In the genomic region with DNA sequence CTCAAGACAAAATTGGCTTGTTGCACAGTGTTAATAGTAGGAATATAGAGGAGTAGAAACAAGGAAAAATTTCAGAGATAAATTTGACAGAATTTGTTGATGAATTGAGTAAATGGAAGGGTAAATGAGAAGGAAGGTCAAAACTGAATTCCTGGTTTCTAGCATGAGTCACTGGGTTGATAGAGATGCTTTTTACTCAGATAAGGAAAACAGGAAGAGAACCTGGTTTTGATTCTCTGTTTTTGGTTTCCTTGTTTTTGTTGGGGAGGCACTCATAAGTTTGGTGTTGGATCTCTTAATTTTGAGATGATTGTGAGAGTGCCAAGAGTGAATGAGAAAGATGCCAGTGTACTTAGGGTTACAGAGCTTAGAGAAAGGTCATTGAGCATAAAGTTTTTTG, we compare ENCODE assay signal across 1 cellular context.
TF ChIP-seq lines count a peak whose summit lies in the region.

No MANE protein-coding gene starts in this region.

TF ChIP-seq in SK-N-SH, 30 proteins besides CTCF, POLR2A, EP300 and RAD21:
- TF ChIP-seq, protein P1, sequence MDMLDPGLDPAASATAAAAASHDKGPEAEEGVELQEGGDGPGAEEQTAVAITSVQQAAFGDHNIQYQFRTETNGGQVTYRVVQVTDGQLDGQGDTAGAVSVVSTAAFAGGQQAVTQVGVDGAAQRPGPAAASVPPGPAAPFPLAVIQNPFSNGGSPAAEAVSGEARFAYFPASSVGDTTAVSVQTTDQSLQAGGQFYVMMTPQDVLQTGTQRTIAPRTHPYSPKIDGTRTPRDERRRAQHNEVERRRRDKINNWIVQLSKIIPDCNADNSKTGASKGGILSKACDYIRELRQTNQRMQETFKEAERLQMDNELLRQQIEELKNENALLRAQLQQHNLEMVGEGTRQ (IDR thresholded peaks at IDR 0.05; ENCODE audit: borderline replicate concordance, low read depth, low read length) = no peak
- TF ChIP-seq MXI1 (IDR thresholded peaks at IDR 0.05; ENCODE audit: low read depth, low read length) (no peak), TCF12 (IDR thresholded peaks at IDR 0.05) (peak; percentile 11; the same call in 1 of the 2 replicates), JUND (IDR thresholded peaks at IDR 0.05) (peak; percentile 18; the same call in 1 of the 2 replicates), FOXM1 (IDR thresholded peaks at IDR 0.05; ENCODE audit: low read depth) (no peak), FOSL2 (IDR thresholded peaks at IDR 0.05; ENCODE audit: borderline replicate concordance, low read depth) (peak; percentile 42; the same call in 1 of the 2 replicates), GABPA (IDR thresholded peaks at IDR 0.05; ENCODE audit: low read depth) (no peak)
- TF ChIP-seq, protein P2, sequence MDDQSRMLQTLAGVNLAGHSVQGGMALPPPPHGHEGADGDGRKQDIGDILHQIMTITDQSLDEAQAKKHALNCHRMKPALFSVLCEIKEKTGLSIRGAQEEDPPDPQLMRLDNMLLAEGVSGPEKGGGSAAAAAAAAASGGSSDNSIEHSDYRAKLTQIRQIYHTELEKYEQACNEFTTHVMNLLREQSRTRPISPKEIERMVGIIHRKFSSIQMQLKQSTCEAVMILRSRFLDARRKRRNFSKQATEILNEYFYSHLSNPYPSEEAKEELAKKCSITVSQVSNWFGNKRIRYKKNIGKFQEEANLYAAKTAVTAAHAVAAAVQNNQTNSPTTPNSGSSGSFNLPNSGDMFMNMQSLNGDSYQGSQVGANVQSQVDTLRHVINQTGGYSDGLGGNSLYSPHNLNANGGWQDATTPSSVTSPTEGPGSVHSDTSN (IDR thresholded peaks at IDR 0.05) = 0 out of 2 replicates have a peak, but pooled peaks have one; percentile 15
- TF ChIP-seq, protein P3, sequence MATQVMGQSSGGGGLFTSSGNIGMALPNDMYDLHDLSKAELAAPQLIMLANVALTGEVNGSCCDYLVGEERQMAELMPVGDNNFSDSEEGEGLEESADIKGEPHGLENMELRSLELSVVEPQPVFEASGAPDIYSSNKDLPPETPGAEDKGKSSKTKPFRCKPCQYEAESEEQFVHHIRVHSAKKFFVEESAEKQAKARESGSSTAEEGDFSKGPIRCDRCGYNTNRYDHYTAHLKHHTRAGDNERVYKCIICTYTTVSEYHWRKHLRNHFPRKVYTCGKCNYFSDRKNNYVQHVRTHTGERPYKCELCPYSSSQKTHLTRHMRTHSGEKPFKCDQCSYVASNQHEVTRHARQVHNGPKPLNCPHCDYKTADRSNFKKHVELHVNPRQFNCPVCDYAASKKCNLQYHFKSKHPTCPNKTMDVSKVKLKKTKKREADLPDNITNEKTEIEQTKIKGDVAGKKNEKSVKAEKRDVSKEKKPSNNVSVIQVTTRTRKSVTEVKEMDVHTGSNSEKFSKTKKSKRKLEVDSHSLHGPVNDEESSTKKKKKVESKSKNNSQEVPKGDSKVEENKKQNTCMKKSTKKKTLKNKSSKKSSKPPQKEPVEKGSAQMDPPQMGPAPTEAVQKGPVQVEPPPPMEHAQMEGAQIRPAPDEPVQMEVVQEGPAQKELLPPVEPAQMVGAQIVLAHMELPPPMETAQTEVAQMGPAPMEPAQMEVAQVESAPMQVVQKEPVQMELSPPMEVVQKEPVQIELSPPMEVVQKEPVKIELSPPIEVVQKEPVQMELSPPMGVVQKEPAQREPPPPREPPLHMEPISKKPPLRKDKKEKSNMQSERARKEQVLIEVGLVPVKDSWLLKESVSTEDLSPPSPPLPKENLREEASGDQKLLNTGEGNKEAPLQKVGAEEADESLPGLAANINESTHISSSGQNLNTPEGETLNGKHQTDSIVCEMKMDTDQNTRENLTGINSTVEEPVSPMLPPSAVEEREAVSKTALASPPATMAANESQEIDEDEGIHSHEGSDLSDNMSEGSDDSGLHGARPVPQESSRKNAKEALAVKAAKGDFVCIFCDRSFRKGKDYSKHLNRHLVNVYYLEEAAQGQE (IDR thresholded peaks at IDR 0.05; ENCODE audit: low read depth, low read length) = no peak
